ENCODE assay signal across 8 cellular contexts in the genomic region with DNA sequence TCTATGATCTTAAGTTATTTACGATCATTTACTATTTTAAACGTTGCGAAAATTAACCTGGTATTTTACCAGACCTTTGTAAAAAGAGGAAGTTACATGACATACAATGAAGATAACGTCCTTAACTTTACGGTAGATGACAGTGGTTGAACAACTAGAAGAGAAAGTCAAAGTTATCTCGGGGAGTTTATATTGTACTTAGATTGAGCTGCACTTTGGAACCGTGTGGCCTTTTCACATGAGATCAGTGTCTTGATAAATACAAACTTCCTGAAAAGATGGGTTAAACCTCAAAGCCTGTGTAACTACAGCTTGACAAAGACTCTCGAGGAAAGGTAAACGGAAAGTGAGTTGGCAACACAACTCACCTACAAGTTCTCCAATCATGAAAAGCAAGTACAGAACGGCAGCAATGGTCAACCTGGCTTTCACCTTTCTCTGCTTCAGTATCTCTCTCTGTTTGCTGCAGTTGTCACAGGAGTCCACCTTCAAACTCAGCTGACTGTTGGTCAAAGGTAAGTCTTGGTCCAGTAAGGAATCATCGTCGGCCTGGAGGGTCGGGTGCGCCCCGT. TPM values are rescaled to one million over a fixed set of nuclear protein-coding genes. Genes with fewer than 3 reads are reported as not detected.
DNase-seq lines count a peak whose midpoint lies in the region; ATAC-seq, FAIRE-seq and TF ChIP-seq lines count a peak whose summit lies in the region.

No MANE protein-coding gene starts in this region.

- H3K27ac ChIP-seq in A673 (ENCODE audit: low read depth, low read length, poor library complexity, severe bottlenecking) (no peak overlapping the region), ascending aorta (peak overlapping the region; percentile 75 to 77), keratinocyte (ENCODE audit: control insufficient read depth, insufficient read depth, low read length) (no peak overlapping the region), stomach (peak overlapping the region; percentile 77 to 90 (median 86))

- FAIRE-seq in keratinocyte (lab: Jason Lieb, UNC): no peak

- DNase-seq in A673 (ENCODE audit: low spot score) (no peak), LNCaP clone FGC (ENCODE audit: low read depth) (peak; percentile 88), ascending aorta (ENCODE audit: low spot score in 2 of 2) (no peak), keratinocyte (ENCODE audit: low read depth, low spot score) (no peak), stomach (no peak), NCI-H1694 (lab: John Stamatoyannopoulos, UW) (no peak)

- H3K4me3 ChIP-seq in A673 (ENCODE audit: low read depth, low read length, poor library complexity, severe bottlenecking): peak overlapping the region; percentile 65
- H3K4me3 ChIP-seq in LNCaP clone FGC (ENCODE audit: low read depth, low read length): peak overlapping the region; percentile 78
- H3K4me3 ChIP-seq in ascending aorta: peak overlapping the region; percentile 85 to 92
- peak overlapping the region; percentile 60 to 78 (median 71) for H3K4me3 ChIP-seq in keratinocyte (ENCODE audit: control insufficient read depth in 2 of 3, extremely low read depth in 1 of 3, insufficient read depth in 2 of 3, low read depth in 1 of 3, low read length in 3 of 3)
- H3K4me3 ChIP-seq in stomach: peak overlapping the region; percentile 73 to 89 (median 84)

- CTCF ChIA-PET in A673 (lab: Charles Lee): interaction anchor here (0.6 kb wide), 1 partner anchor 20 kb away, joined by 4 read pairs; no protein-coding TSS in a partner anchor

- WGBS in stomach, 5 donors: 3 to 7% (median 6%) methylated on average over 15 of the region's 15 CpGs

- H3K9me3 ChIP-seq in A673 (ENCODE audit: low read depth, low read length, poor library complexity, severe bottlenecking) (no peaks in the 10 kb centered on the region), ascending aorta (no peaks in the 10 kb centered on the region), keratinocyte (ENCODE audit: control insufficient read depth, low read depth, low read length) (no peaks in the 10 kb centered on the region), stomach (no peaks in the 10 kb centered on the region)

- TF ChIP-seq EP300 in stomach (IDR thresholded peaks at IDR 0.05): no peak

- intact Hi-C loops in A673 (cut with micrococcal nuclease; ENCODE audit: unreplicated experiment) (no loop called here), ascending aorta (cut with DNase I) (loop anchor here (5.0 kb wide), 1 partner anchor 91 kb away; no protein-coding TSS in a partner anchor), stomach (cut with DNase I; ENCODE audit: low total_unique reads) (no loop called here)

- ATAC-seq in GM18867 (IDR thresholded peaks at IDR 0.05; ENCODE audit: unreplicated experiment) (peak; percentile 18), GM21423 (IDR thresholded peaks at IDR 0.05; ENCODE audit: unreplicated experiment) (no peak)

- POLR2A ChIA-PET in A673 (lab: Charles Lee; ENCODE audit: low non-redundant PET): no interaction called here

- H3K36me3 ChIP-seq in A673 (ENCODE audit: insufficient read depth, low read length, poor library complexity, severe bottlenecking): no peaks in the 10 kb centered on the region
- H3K36me3 ChIP-seq in ascending aorta: no peaks in the 10 kb centered on the region
- no peaks in the 10 kb centered on the region for H3K36me3 ChIP-seq in keratinocyte (ENCODE audit: control insufficient read depth in 2 of 2, extremely low read depth in 1 of 2, insufficient read depth in 2 of 2, low read length in 2 of 2)
- H3K36me3 ChIP-seq in stomach: peaks cover 0 to 21% (median 9%) of the 10 kb centered on the region in 4 donors

- TF ChIP-seq CTCF in A673 (conservative IDR thresholded peaks at IDR 0.05; ENCODE audit: low read depth, low read length) (no peak), LNCaP clone FGC (IDR thresholded peaks at IDR 0.05; ENCODE audit: control insufficient read depth, extremely low read depth, insufficient read depth) (no peak), ascending aorta (IDR thresholded peaks at IDR 0.05) (no peak), keratinocyte (optimal IDR thresholded peaks at IDR 0.05 in 1 of 3, IDR thresholded peaks at IDR 0.05 in 1 of 3, conservative IDR thresholded peaks at IDR 0.05 in 1 of 3; ENCODE audit: extremely low read depth in 1 of 3, insufficient read depth in 2 of 3, low read length in 3 of 3) (no peak), stomach (IDR thresholded peaks at IDR 0.05) (no peak)

- peak overlapping the region; percentile 41 for H3K9ac ChIP-seq in keratinocyte (ENCODE audit: control insufficient read depth, extremely low read depth, insufficient read depth, low read length)

- no peaks in the 10 kb centered on the region for H4K20me1 ChIP-seq in keratinocyte (ENCODE audit: control insufficient read depth, extremely low read depth, insufficient read depth, low read length)

- H3K4me1 ChIP-seq in A673 (ENCODE audit: insufficient read depth, low read length, poor library complexity, severe bottlenecking) (no peaks in the 10 kb centered on the region), ascending aorta (peaks cover 3 to 21% of the 10 kb centered on the region in 2 donors), keratinocyte (ENCODE audit: control insufficient read depth, extremely low read depth, insufficient read depth, low read length) (peaks cover 8% of the 10 kb centered on the region), stomach (peaks cover 15 to 32% (median 27%) of the 10 kb centered on the region in 4 donors)

- TF ChIP-seq POLR2A in stomach (IDR thresholded peaks at IDR 0.05): no peak

- H2AFZ ChIP-seq in keratinocyte (ENCODE audit: control insufficient read depth, low read length): peak overlapping the region; percentile 96

- H3K79me2 ChIP-seq in keratinocyte (ENCODE audit: control insufficient read depth, insufficient read depth, low read length): no peaks in the 10 kb centered on the region

- no TSS peak for BruUV-seq in A673 (replicated peaks; lab: Mats Ljungman, UMichigan)

- no peaks in the 10 kb centered on the region for H3K27me3 ChIP-seq in A673 (replicated peaks; ENCODE audit: insufficient read depth, low read depth, low read length, poor library complexity)
- H3K27me3 ChIP-seq in ascending aorta: no peaks in the 10 kb centered on the region
- no peaks in the 10 kb centered on the region for H3K27me3 ChIP-seq in keratinocyte (ENCODE audit: control insufficient read depth, extremely low read depth, insufficient read depth, low read length)
- H3K27me3 ChIP-seq in stomach: no peaks in the 10 kb centered on the region

- H3K4me2 ChIP-seq in keratinocyte (ENCODE audit: control insufficient read depth, extremely low read depth, insufficient read depth, low read depth, low read length): peak overlapping the region; percentile 77

- H3K9me1 ChIP-seq in keratinocyte (ENCODE audit: control insufficient read depth, extremely low read depth, insufficient read depth, low read length): no peaks in the 10 kb centered on the region

- dilution Hi-C loops in keratinocyte (cut with MboI; ENCODE audit: extremely low pct_ligation_motif_present, low sequenced_read_pairs): no loop called here

RNA-seq across cellular contexts. Expression of gene SLC30A4, which starts 0.9 kb away (rescaled TPM):
- 0.94 and 1.1 TPM in 2 replicates for total RNA-seq in A673 (2021)
- 3.4 TPM for total RNA-seq in ascending aorta
- 3.3 to 3.9 TPM (median 3.8 TPM) in 3 replicates for polyA plus RNA-seq in keratinocyte
- polyA plus RNA-seq in keratinocyte (2011; ENCODE audit: low read depth): 1.1 TPM
- polyA plus RNA-seq in keratinocyte (2011; cell fraction: cytosol; rRNA removed): 2.7 and 4.0 TPM in 2 replicates
- 4.7 and 5.1 TPM in 2 replicates for polyA plus RNA-seq in keratinocyte (2011; cell fraction: nucleus; rRNA removed)
- 1.4 and 3.2 TPM in 2 replicates for polyA plus RNA-seq in keratinocyte (2012; ENCODE audit: low replicate concordance)
- polyA minus RNA-seq in keratinocyte: 3.4 to 15.3 TPM (median 11.3 TPM) in 3 replicates
- 5.4 TPM for polyA minus RNA-seq in keratinocyte (2011; cell fraction: cytosol; rRNA and poly(A)+ RNA removed)
- 6.4 and 11.6 TPM in 2 replicates for polyA minus RNA-seq in keratinocyte (2011; cell fraction: nucleus; rRNA and poly(A)+ RNA removed)
- total RNA-seq in stomach: 10 to 100 TPM in 1 of 5 donors, 1 to 10 TPM in 4; 1.2 to 12.9 (median 4.9) TPM
- polyA plus RNA-seq in stomach: 1 to 10 TPM in 2 of 3 donors, under 1 TPM in 1; 0.76 to 1.7 (median 1.4) TPM

Comparison
In these comparisons a context has a peak if more than half of its experiments do, and no peak if none do; other contexts are left out.
1. H3K27ac ChIP-seq: peak in ascending aorta (2 of 2) and stomach (5 of 5); none in A673 (single experiment) and keratinocyte (single experiment).
2. Peak in every context shown above with its lines, with median percentiles within 50 percentile points of each other: H3K4me3 ChIP-seq.